ENCODE assay signal across 7 cellular contexts in genomic region chr9:136312436-136312835, GRCh38. TPM values are rescaled to one million over a fixed set of nuclear protein-coding genes. Genes with fewer than 3 reads are reported as not detected.
DNase-seq lines count a peak whose midpoint lies in the region; ATAC-seq and TF ChIP-seq lines count a peak whose summit lies in the region.

No MANE protein-coding gene starts in this region.

- intact Hi-C loops in spleen (cut with DNase I; ENCODE audit: low total_unique reads), result no loop called here

- no peak for ATAC-seq in HG02588 (IDR thresholded peaks at IDR 0.05; ENCODE audit: unreplicated experiment)
- ATAC-seq in HG03571 (IDR thresholded peaks at IDR 0.05; ENCODE audit: unreplicated experiment), result no peak

- H3K27ac ChIP-seq in cardiac muscle cell (no peak overlapping the region), spleen (no peak overlapping the region)

- no peak for TF ChIP-seq POLR2A in spleen (IDR thresholded peaks at IDR 0.05)

- 55 to 78% (median 65%) methylated on average over 9 to 12 of the region's 12 CpGs for WGBS in spleen, 5 donors

- no peak for DNase-seq in GM06990 (ENCODE audit: extremely low read depth, insufficient read length)
- DNase-seq in NCI-H1694 (lab: John Stamatoyannopoulos, UW), result peak; percentile 26
- DNase-seq in activated T-helper 9 cell treated with anti-CD3 and anti-CD28 coated beads, Interleukin-2, amount 50 U/mL, for 16 hours (ENCODE audit: low read depth), result peak; percentile 20
- peak; percentile 53 to 58 for DNase-seq in cardiac muscle cell (ENCODE audit: low read depth in 1 of 2, low spot score in 1 of 2)
- DNase-seq in spleen, result no peak

- H3K4me1 ChIP-seq in cardiac muscle cell (ENCODE audit: low read depth) (no peaks in the 10 kb centered on the region), spleen (peaks cover 0 to 46% (median 12%) of the 10 kb centered on the region in 6 donors)

- H3K36me3 ChIP-seq in GM06990 (ENCODE audit: control insufficient read depth, insufficient read depth, low read length) (no peaks in the 10 kb centered on the region), cardiac muscle cell (no peaks in the 10 kb centered on the region), spleen (no peaks in the 10 kb centered on the region)

- H3K9me3 ChIP-seq in cardiac muscle cell (ENCODE audit: low read depth), result no peaks in the 10 kb centered on the region
- H3K9me3 ChIP-seq in spleen, result peaks cover 0 to 24% (median 13%) of the 10 kb centered on the region in 8 donors

- peak; percentile 71 for TF ChIP-seq CTCF in GM06990 (IDR thresholded peaks at IDR 0.05; ENCODE audit: insufficient read depth, low read length, poor library complexity, severe bottlenecking)
- TF ChIP-seq CTCF in cardiac muscle cell (IDR thresholded peaks at IDR 0.05; ENCODE audit: low read depth, low read length), result peak; percentile 63
- peak; percentile 17 to 66 (median 44) for TF ChIP-seq CTCF in spleen (IDR thresholded peaks at IDR 0.05 in 8 of 11, conservative IDR thresholded peaks at IDR 0.05 in 3 of 11)

- H3K4me3 ChIP-seq in GM06990 (replicated peaks; ENCODE audit: low read depth, low read length) (no peak overlapping the region), cardiac muscle cell (no peak overlapping the region), spleen (no peak overlapping the region)

- H3K27me3 ChIP-seq in GM06990 (replicated peaks; ENCODE audit: control insufficient read depth, insufficient read depth, low read length), result peaks cover under 1% of the 10 kb centered on the region; the same call in 1 of the 2 replicates
- no peaks in the 10 kb centered on the region for H3K27me3 ChIP-seq in cardiac muscle cell
- peaks cover 0 to 40% (median 7%) of the 10 kb centered on the region in 7 donors for H3K27me3 ChIP-seq in spleen (replicated peaks in 1 of 7)

RNA-seq across cellular contexts. Expression of gene CCDC187, which starts 8.5 kb away (rescaled TPM):
- total RNA-seq in cardiac muscle cell (0.56 and 1.3 TPM in 2 replicates), spleen (under 1 TPM in 5 of 7 donors, not detected in 2; 0.03 to 0.15 (median 0.10) TPM)
- polyA plus RNA-seq in cardiac muscle cell (0.13 and 0.16 TPM in 2 replicates), spleen (under 1 TPM; 0.10 to 0.20 (median 0.13) TPM)

RNA-seq across cellular contexts. Expression of gene GPSM1, which starts 14.9 kb away (rescaled TPM):
- total RNA-seq in cardiac muscle cell, result 88.3 and 116 TPM in 2 replicates
- polyA plus RNA-seq in cardiac muscle cell, result 52.2 and 58.5 TPM in 2 replicates
- total RNA-seq in spleen, result 10 to 100 TPM in 5 of 7 donors, 1 to 10 TPM in 2; 9.5 to 27.9 (median 14.3) TPM
- 10 to 100 TPM in 1 of 3 donors, 1 to 10 TPM in 2; 4.5 to 20.5 (median 9.3) TPM for polyA plus RNA-seq in spleen

RNA-seq across cellular contexts. Expression of gene DNLZ, which starts 51.1 kb away (rescaled TPM):
- total RNA-seq in cardiac muscle cell, result 28.0 and 45.4 TPM in 2 replicates
- 31.8 and 48.2 TPM in 2 replicates for polyA plus RNA-seq in cardiac muscle cell
- total RNA-seq in spleen, result 10 to 100 TPM; 15.8 to 29.8 (median 22.7) TPM
- polyA plus RNA-seq in spleen, result 10 to 100 TPM; 20.5 to 24.0 (median 22.0) TPM

Comparison
In these comparisons a context has a peak if more than half of its experiments do, and no peak if none do; other contexts are left out.
1. DNase-seq: peak in NCI-H1694 (single experiment), activated T-helper 9 cell treated with anti-CD3 and anti-CD28 coated beads, Interleukin-2, amount 50 U/mL, for 16 hours (single experiment) and cardiac muscle cell (2 of 2); none in GM06990 (single experiment) and spleen (single experiment).
2. Peak in every context shown above with its lines, with median percentiles within 50 percentile points of each other: CTCF ChIP-seq.